In genomic region chr2:137566387-137566786, GRCh38 we compare ENCODE assay signal across 18 cellular contexts.
DNase-seq lines count a peak whose midpoint lies in the region; ATAC-seq and TF ChIP-seq lines count a peak whose summit lies in the region.
"Had no signal": no experiment of that assay in that cellular context is flagged by ENCODE, and none has a peak within 500 bp of the region (broad histone marks: within the 10 kb centered on the region; RNA-seq: fewer than 3 reads in every experiment).

No MANE protein-coding gene starts in this region.

- BruUV-seq in MCF 10A (replicated peaks; lab: Mats Ljungman, UMichigan): no TSS peak

- H3K4me1 ChIP-seq in breast epithelium: no peaks in the 10 kb centered on the region
- no peaks in the 10 kb centered on the region for H3K4me1 ChIP-seq in lung (ENCODE audit: control insufficient read depth in 2 of 2, insufficient read depth in 2 of 2, low read length in 2 of 2)
- H3K4me1 ChIP-seq: A549, Caco-2 had no signal

- intact Hi-C loops in MCF 10A (cut with micrococcal nuclease): no loop called here
- intact Hi-C loops in breast epithelium (cut with DNase I; ENCODE audit: low total_unique reads): no loop called here

- no peak for TF ChIP-seq POLR2A in breast epithelium (IDR thresholded peaks at IDR 0.05)

- TF ChIP-seq CTCF in MCF 10A (IDR thresholded peaks at IDR 0.05; ENCODE audit: unreplicated experiment): no peak
- TF ChIP-seq CTCF in breast epithelium (IDR thresholded peaks at IDR 0.05): no peak
- no peak for TF ChIP-seq CTCF in epithelial cell of esophagus (IDR thresholded peaks at IDR 0.05; ENCODE audit: insufficient read depth, low read depth, low read length, missing control alignments)
- no peak for TF ChIP-seq CTCF in lung (IDR thresholded peaks at IDR 0.05; ENCODE audit: control extremely low read depth, extremely low read depth)
- no peak for TF ChIP-seq CTCF in glutamatergic neuron (IDR thresholded peaks at IDR 0.05; ENCODE audit: partially characterized antibody, unreplicated experiment)

- H3K27ac Mint-ChIP-seq in MCF 10A (ENCODE audit: low read depth, unreplicated experiment) (no peak overlapping the region), glutamatergic neuron (ENCODE audit: unreplicated experiment) (no peak overlapping the region)
- H3K27ac Mint-ChIP-seq: CD4-positive, alpha-beta T cell; HFFc6 had no signal

- H3K9me3 ChIP-seq in breast epithelium (no peaks in the 10 kb centered on the region), lung (ENCODE audit: control insufficient read depth in 2 of 2, insufficient read depth in 1 of 2, low read length in 1 of 2) (no peaks in the 10 kb centered on the region)
- H3K9me3 ChIP-seq: A549, Caco-2 had no signal

- H3K27me3 Mint-ChIP-seq in MCF 10A (ENCODE audit: insufficient read depth, unreplicated experiment) (no peaks in the 10 kb centered on the region), glutamatergic neuron (ENCODE audit: unreplicated experiment) (no peaks in the 10 kb centered on the region)
- H3K27me3 Mint-ChIP-seq: CD4-positive, alpha-beta T cell had no signal

- H3K36me3 Mint-ChIP-seq in MCF 10A (ENCODE audit: insufficient read depth, unreplicated experiment): peaks cover under 1% of the 10 kb centered on the region
- H3K36me3 Mint-ChIP-seq in glutamatergic neuron (ENCODE audit: unreplicated experiment): no peaks in the 10 kb centered on the region

- DNase-seq in MCF 10A (ENCODE audit: unreplicated experiment) (peak; percentile 9), breast epithelium (ENCODE audit: low spot score in 2 of 2) (no peak), epithelial cell of esophagus (ENCODE audit: low read depth) (peak; percentile 42), lung (ENCODE audit: low spot score) (peak; percentile 30), glutamatergic neuron (no peak), KG1 (lab: John Stamatoyannopoulos, UW) (no peak), NCI-H1105 treated with DMSO at 0.1 percent for 48 hours (lab: John Stamatoyannopoulos, UW) (no peak)
- DNase-seq: AML-193; Caco-2; CD4-positive, alpha-beta T cell; GOT3; H7; HFFc6 had no signal

- H3K4me3 Mint-ChIP-seq in MCF 10A (ENCODE audit: unreplicated experiment): no peak overlapping the region
- H3K4me3 Mint-ChIP-seq in glutamatergic neuron (ENCODE audit: unreplicated experiment): no peak overlapping the region
- H3K4me3 Mint-ChIP-seq: CD4-positive, alpha-beta T cell; HFFc6 had no signal

- POLR2A ChIA-PET in MCF 10A (lab: Yijun Ruan, JAX): no interaction called here

- no peaks in the 10 kb centered on the region for H3K36me3 ChIP-seq in breast epithelium
- no peaks in the 10 kb centered on the region for H3K36me3 ChIP-seq in lung (ENCODE audit: control insufficient read depth in 2 of 2, insufficient read depth in 2 of 2, low read length in 2 of 2)

- H3K4me3 ChIP-seq in breast epithelium (no peak overlapping the region), epithelial cell of esophagus (ENCODE audit: low read length) (no peak overlapping the region), lung (no peak overlapping the region)
- H3K4me3 ChIP-seq: A549 had no signal

- no peaks in the 10 kb centered on the region for H3K27me3 ChIP-seq in breast epithelium
- no peaks in the 10 kb centered on the region for H3K27me3 ChIP-seq in lung (ENCODE audit: control insufficient read depth, insufficient read depth)

- CTCF ChIA-PET in MCF 10A (lab: Yijun Ruan, JAX): no interaction called here

- H3K9me3 Mint-ChIP-seq in MCF 10A (ENCODE audit: unreplicated experiment) (peaks cover 8% of the 10 kb centered on the region), glutamatergic neuron (ENCODE audit: unreplicated experiment) (peaks cover 2% of the 10 kb centered on the region)
- H3K9me3 Mint-ChIP-seq: CD4-positive, alpha-beta T cell had no signal

- no peak overlapping the region for H3K27ac ChIP-seq in breast epithelium
- H3K27ac ChIP-seq in lung (ENCODE audit: low read depth in 1 of 2, low read length in 1 of 2): no peak overlapping the region
- H3K27ac ChIP-seq: 22Rv1, A549, C4-2B had no signal

- peak; percentile 66 for ATAC-seq in lung (ENCODE audit: insufficient read depth, low FRiP score)
- ATAC-seq in GM19452 (IDR thresholded peaks at IDR 0.05; ENCODE audit: unreplicated experiment): no peak
- ATAC-seq: A549, HCT116 had no signal

- H3K4me1 Mint-ChIP-seq in MCF 10A (ENCODE audit: insufficient read depth, unreplicated experiment) (no peaks in the 10 kb centered on the region), glutamatergic neuron (ENCODE audit: low read depth, unreplicated experiment) (no peaks in the 10 kb centered on the region)

- 61 to 96% methylated on average over 1 of the region's 1 CpG for WGBS in lung, 2 donors

Comparison
In these comparisons a context has a peak if more than half of its experiments do, and no peak if none do; other contexts are left out.
1. DNase-seq: peak in MCF 10A (single experiment), epithelial cell of esophagus (single experiment) and lung (single experiment); none in breast epithelium (0 of 2), glutamatergic neuron (single experiment), KG1 (single experiment) and NCI-H1105 treated with DMSO at 0.1 percent for 48 hours (single experiment).